1 cellular context compared by ENCODE assay signal in genomic region chr9:75990181-75990580, GRCh38.
TF ChIP-seq lines count a peak whose summit lies in the region.

No MANE protein-coding gene starts in this region.

TF ChIP-seq in WTC11, 78 proteins besides CTCF, POLR2A, EP300 and RAD21 (continued from another document):
- TF ChIP-seq STAT6 (CRISPR knock-in tag; conservative IDR thresholded peaks at IDR 0.05; ENCODE audit: low read depth) = no peak
- TF ChIP-seq CBFB (CRISPR knock-in tag; IDR thresholded peaks at IDR 0.05; ENCODE audit: low read depth) = no peak
- TF ChIP-seq TEAD4 (CRISPR knock-in tag; IDR thresholded peaks at IDR 0.05) = no peak
- no peak for TF ChIP-seq ZMAT4 (CRISPR knock-in tag; IDR thresholded peaks at IDR 0.05)
